Comparison of ENCODE assay signal across 11 cellular contexts in genomic region chr6:148513145-148514071, GRCh38.
DNase-seq lines count a peak whose midpoint lies in the region; ATAC-seq and TF ChIP-seq lines count a peak whose summit lies in the region.
"Had no signal": no experiment of that assay in that cellular context is flagged by ENCODE, and none has a peak within 500 bp of the region (broad histone marks: within the 10 kb centered on the region; RNA-seq: fewer than 3 reads in every experiment).

No MANE protein-coding gene starts in this region.

- DNase-seq in HFFc6 (peak; percentile 53), epidermal melanocyte (ENCODE audit: insufficient read length, low spot score) (peak; percentile 63), lower lobe of right lung (no peak), stromal cell of bone marrow (ENCODE audit: low read depth) (peak; percentile 74), NCI-H1417 (lab: John Stamatoyannopoulos, UW) (no peak), NCI-H2029 (lab: John Stamatoyannopoulos, UW) (no peak)
- no peak for DNase-seq in activated T-cell treated with anti-CD3 and anti-CD28 coated beads, Interleukin-2, amount 50 U/mL, for 1 hour
- DNase-seq: activated CD8-positive, alpha-beta memory T cell treated with anti-CD3 and anti-CD28 coated beads, Interleukin-2, amount 10 ng/mL, durations not matched to agents 7 days and 5 days; NCI-H146; SHP77 had no signal

- peak overlapping the region; percentile 88 for H3K27ac Mint-ChIP-seq in HFFc6
- H3K27ac Mint-ChIP-seq: activated CD8-positive, alpha-beta memory T cell treated with anti-CD3 and anti-CD28 coated beads, Interleukin-2, amount 10 ng/mL, durations not matched to agents 7 days and 5 days had no signal

- no peaks in the 10 kb centered on the region; the same call in 1 of the 2 replicates for H3K9me3 Mint-ChIP-seq in HFFc6

- H3K4me1 Mint-ChIP-seq in HFFc6 (ENCODE audit: low read depth): peaks cover 63% of the 10 kb centered on the region
- H3K4me1 Mint-ChIP-seq: activated CD8-positive, alpha-beta memory T cell treated with anti-CD3 and anti-CD28 coated beads, Interleukin-2, amount 10 ng/mL, durations not matched to agents 7 days and 5 days had no signal

- H3K27ac ChIP-seq in lower lobe of right lung: peak overlapping the region; percentile 81

- TF ChIP-seq CTCF in HFFc6 (IDR thresholded peaks at IDR 0.05) (no peak), lower lobe of right lung (IDR thresholded peaks at IDR 0.05) (no peak)

- peak; percentile 43 to 75 for ATAC-seq in lower lobe of right lung
- no peak for ATAC-seq in GM21447 (IDR thresholded peaks at IDR 0.05; ENCODE audit: unreplicated experiment)
- ATAC-seq: activated CD8-positive, alpha-beta memory T cell treated with anti-CD3 and anti-CD28 coated beads, Interleukin-2, amount 10 ng/mL, durations not matched to agents 7 days and 5 days had no signal

- H3K4me3 Mint-ChIP-seq in HFFc6: peak overlapping the region; percentile 79
- H3K4me3 Mint-ChIP-seq: activated CD8-positive, alpha-beta memory T cell treated with anti-CD3 and anti-CD28 coated beads, Interleukin-2, amount 10 ng/mL, durations not matched to agents 7 days and 5 days had no signal

- H3K36me3 ChIP-seq in lower lobe of right lung: peaks cover 24% of the 10 kb centered on the region

- no peaks in the 10 kb centered on the region for H3K9me3 ChIP-seq in lower lobe of right lung

- H3K27me3 Mint-ChIP-seq in HFFc6 (ENCODE audit: insufficient read depth): peaks cover 8% of the 10 kb centered on the region

- peaks cover 61% of the 10 kb centered on the region for H3K36me3 Mint-ChIP-seq in HFFc6 (ENCODE audit: low read depth)
- H3K36me3 Mint-ChIP-seq: activated CD8-positive, alpha-beta memory T cell treated with anti-CD3 and anti-CD28 coated beads, Interleukin-2, amount 10 ng/mL, durations not matched to agents 7 days and 5 days had no signal

- peaks cover 34% of the 10 kb centered on the region for H3K4me1 ChIP-seq in lower lobe of right lung

- peak overlapping the region; percentile 17 for H3K4me3 ChIP-seq in lower lobe of right lung

- H3K27me3 ChIP-seq in lower lobe of right lung (ENCODE audit: low read depth): no peaks in the 10 kb centered on the region

- intact Hi-C loops in lower lobe of right lung (cut with DNase I): no loop called here

Comparison
In these comparisons a context has a peak if more than half of its experiments do, and no peak if none do; other contexts are left out.
1. DNase-seq: peak in HFFc6 (single experiment), epidermal melanocyte (single experiment) and stromal cell of bone marrow (single experiment); none in lower lobe of right lung (single experiment), NCI-H1417 (0 of 3), NCI-H2029 (single experiment) and activated T-cell treated with anti-CD3 and anti-CD28 coated beads, Interleukin-2, amount 50 U/mL, for 1 hour (single experiment).